Comparison of ENCODE assay signal across 17 cellular contexts in genomic region chr2:162067596-162067995, GRCh38.
"Had no signal": no experiment of that assay in that cellular context is flagged by ENCODE, and none has a peak within 500 bp of the region (broad histone marks: within the 10 kb centered on the region; RNA-seq: fewer than 3 reads in every experiment).

No MANE protein-coding gene starts in this region.

- H3K4me3 ChIP-seq: lower lobe of right lung, right atrium auricular region, smooth muscle cell, tibial nerve had no signal

- H3K27me3 Mint-ChIP-seq: activated naive CD8-positive, alpha-beta T cell treated with anti-CD3 and anti-CD28 coated beads for 36 hours had no signal

- H3K9me3 Mint-ChIP-seq: activated naive CD8-positive, alpha-beta T cell treated with anti-CD3 and anti-CD28 coated beads for 36 hours; dendritic cell treated with granulocyte-macrophage colony-stimulating factor and Interleukin-4, amounts not matched to agents 40 ng/mL and 50 ng/mL, for 4 days; T-helper 2 cell treated with Interferon-gamma antibody and Interleukin-4, amounts not matched to agents 5 μg/mL and 100 μg/mL, for 36 hours had no signal

- H3K4me1 ChIP-seq: right atrium auricular region had no signal

- H3K27ac ChIP-seq: brain microvascular endothelial cell, lower lobe of right lung, right atrium auricular region, tibial nerve had no signal

- H3K27me3 ChIP-seq: brain microvascular endothelial cell, right atrium auricular region, tibial nerve had no signal

- H3K36me3 Mint-ChIP-seq: naive B cell had no signal

- H3K9me3 ChIP-seq: lower lobe of right lung, right atrium auricular region, tibial nerve had no signal

- H3K36me3 ChIP-seq: brain microvascular endothelial cell, lower lobe of right lung, right atrium auricular region, tibial nerve had no signal

- H3K27ac Mint-ChIP-seq: activated naive CD8-positive, alpha-beta T cell treated with anti-CD3 and anti-CD28 coated beads for 36 hours; dendritic cell treated with granulocyte-macrophage colony-stimulating factor and Interleukin-4, amounts not matched to agents 40 ng/mL and 50 ng/mL, for 4 days; naive B cell; T-helper 2 cell treated with Interferon-gamma antibody and Interleukin-4, amounts not matched to agents 5 μg/mL and 100 μg/mL, for 36 hours had no signal

- H3K4me2 ChIP-seq: smooth muscle cell had no signal

- H3K4me3 Mint-ChIP-seq: activated naive CD8-positive, alpha-beta T cell treated with anti-CD3 and anti-CD28 coated beads for 36 hours; dendritic cell treated with granulocyte-macrophage colony-stimulating factor and Interleukin-4, amounts not matched to agents 40 ng/mL and 50 ng/mL, for 4 days; naive B cell had no signal

- ATAC-seq: lower lobe of right lung had no signal

- DNase-seq: activated CD4-positive, alpha-beta T cell treated with anti-CD3 and anti-CD28 coated beads, Interleukin-2, amount 50 U/mL, for 4 hours; activated CD4-positive, CD25-positive, alpha-beta regulatory T cell treated with anti-CD3 and anti-CD28 coated beads, Interleukin-2, amount 50 U/mL, for 72 hours; activated effector memory CD4-positive, alpha-beta T cell treated with anti-CD3 and anti-CD28 coated beads, Interleukin-2, amount 50 U/mL, for 16 hours; activated naive CD8-positive, alpha-beta T cell treated with anti-CD3 and anti-CD28 coated beads for 36 hours; activated T-cell treated with anti-CD3 and anti-CD28 coated beads, Interleukin-2, amount 50 U/mL, for 1 hour; brain microvascular endothelial cell; cerebellar nuclear complex; hypothalamus; lower lobe of right lung; midbrain; naive B cell; posterior cingulate gyrus had no signal
